In the genomic region with DNA sequence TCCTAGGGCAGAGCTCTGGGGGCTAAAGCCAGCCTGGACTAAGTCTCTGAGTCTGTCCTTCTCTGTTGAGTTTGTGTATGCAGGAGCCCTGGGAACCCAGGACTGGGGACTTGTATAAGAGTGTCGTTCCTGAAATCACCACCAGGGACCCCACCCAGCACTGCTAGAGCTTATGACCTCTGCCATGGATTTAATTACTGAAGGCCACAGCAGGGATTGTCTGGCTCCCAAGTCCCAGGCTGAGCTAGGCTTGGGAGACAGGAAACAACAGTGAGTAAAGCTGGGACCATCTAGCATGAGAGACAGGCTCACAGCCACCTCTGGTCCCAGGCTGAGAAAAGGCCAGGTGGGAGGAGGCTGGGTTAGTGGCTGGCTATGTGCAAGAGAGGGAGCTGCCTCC, we compare ENCODE assay signal across 1 cellular context.
TF ChIP-seq lines count a peak whose summit lies in the region.

No MANE protein-coding gene starts in this region.

TF ChIP-seq in GM23338, 12 proteins besides CTCF, POLR2A, EP300 and RAD21 (continued from another document):
- TF ChIP-seq, protein P1, sequence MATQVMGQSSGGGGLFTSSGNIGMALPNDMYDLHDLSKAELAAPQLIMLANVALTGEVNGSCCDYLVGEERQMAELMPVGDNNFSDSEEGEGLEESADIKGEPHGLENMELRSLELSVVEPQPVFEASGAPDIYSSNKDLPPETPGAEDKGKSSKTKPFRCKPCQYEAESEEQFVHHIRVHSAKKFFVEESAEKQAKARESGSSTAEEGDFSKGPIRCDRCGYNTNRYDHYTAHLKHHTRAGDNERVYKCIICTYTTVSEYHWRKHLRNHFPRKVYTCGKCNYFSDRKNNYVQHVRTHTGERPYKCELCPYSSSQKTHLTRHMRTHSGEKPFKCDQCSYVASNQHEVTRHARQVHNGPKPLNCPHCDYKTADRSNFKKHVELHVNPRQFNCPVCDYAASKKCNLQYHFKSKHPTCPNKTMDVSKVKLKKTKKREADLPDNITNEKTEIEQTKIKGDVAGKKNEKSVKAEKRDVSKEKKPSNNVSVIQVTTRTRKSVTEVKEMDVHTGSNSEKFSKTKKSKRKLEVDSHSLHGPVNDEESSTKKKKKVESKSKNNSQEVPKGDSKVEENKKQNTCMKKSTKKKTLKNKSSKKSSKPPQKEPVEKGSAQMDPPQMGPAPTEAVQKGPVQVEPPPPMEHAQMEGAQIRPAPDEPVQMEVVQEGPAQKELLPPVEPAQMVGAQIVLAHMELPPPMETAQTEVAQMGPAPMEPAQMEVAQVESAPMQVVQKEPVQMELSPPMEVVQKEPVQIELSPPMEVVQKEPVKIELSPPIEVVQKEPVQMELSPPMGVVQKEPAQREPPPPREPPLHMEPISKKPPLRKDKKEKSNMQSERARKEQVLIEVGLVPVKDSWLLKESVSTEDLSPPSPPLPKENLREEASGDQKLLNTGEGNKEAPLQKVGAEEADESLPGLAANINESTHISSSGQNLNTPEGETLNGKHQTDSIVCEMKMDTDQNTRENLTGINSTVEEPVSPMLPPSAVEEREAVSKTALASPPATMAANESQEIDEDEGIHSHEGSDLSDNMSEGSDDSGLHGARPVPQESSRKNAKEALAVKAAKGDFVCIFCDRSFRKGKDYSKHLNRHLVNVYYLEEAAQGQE (IDR thresholded peaks at IDR 0.05; ENCODE audit: unreplicated experiment), result no peak
- TF ChIP-seq NANOG (IDR thresholded peaks at IDR 0.05; ENCODE audit: borderline replicate concordance) (no peak), ZNF114 (CRISPR knock-in tag; IDR thresholded peaks at IDR 0.05) (no peak), POLR2AphosphoS5 (IDR thresholded peaks at IDR 0.05; ENCODE audit: low read depth) (no peak), ZNF331 (CRISPR knock-in tag; IDR thresholded peaks at IDR 0.05; ENCODE audit: low read depth) (no peak), EZH2phosphoT487 (IDR thresholded peaks at IDR 0.05; ENCODE audit: unreplicated experiment) (no peak), CREB1 (CRISPR knock-in tag; IDR thresholded peaks at IDR 0.05; ENCODE audit: low read depth) (no peak)
- TF ChIP-seq, protein P2, sequence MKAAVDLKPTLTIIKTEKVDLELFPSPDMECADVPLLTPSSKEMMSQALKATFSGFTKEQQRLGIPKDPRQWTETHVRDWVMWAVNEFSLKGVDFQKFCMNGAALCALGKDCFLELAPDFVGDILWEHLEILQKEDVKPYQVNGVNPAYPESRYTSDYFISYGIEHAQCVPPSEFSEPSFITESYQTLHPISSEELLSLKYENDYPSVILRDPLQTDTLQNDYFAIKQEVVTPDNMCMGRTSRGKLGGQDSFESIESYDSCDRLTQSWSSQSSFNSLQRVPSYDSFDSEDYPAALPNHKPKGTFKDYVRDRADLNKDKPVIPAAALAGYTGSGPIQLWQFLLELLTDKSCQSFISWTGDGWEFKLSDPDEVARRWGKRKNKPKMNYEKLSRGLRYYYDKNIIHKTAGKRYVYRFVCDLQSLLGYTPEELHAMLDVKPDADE (IDR thresholded peaks at IDR 0.05), result no peak
- TF ChIP-seq, protein P3, sequence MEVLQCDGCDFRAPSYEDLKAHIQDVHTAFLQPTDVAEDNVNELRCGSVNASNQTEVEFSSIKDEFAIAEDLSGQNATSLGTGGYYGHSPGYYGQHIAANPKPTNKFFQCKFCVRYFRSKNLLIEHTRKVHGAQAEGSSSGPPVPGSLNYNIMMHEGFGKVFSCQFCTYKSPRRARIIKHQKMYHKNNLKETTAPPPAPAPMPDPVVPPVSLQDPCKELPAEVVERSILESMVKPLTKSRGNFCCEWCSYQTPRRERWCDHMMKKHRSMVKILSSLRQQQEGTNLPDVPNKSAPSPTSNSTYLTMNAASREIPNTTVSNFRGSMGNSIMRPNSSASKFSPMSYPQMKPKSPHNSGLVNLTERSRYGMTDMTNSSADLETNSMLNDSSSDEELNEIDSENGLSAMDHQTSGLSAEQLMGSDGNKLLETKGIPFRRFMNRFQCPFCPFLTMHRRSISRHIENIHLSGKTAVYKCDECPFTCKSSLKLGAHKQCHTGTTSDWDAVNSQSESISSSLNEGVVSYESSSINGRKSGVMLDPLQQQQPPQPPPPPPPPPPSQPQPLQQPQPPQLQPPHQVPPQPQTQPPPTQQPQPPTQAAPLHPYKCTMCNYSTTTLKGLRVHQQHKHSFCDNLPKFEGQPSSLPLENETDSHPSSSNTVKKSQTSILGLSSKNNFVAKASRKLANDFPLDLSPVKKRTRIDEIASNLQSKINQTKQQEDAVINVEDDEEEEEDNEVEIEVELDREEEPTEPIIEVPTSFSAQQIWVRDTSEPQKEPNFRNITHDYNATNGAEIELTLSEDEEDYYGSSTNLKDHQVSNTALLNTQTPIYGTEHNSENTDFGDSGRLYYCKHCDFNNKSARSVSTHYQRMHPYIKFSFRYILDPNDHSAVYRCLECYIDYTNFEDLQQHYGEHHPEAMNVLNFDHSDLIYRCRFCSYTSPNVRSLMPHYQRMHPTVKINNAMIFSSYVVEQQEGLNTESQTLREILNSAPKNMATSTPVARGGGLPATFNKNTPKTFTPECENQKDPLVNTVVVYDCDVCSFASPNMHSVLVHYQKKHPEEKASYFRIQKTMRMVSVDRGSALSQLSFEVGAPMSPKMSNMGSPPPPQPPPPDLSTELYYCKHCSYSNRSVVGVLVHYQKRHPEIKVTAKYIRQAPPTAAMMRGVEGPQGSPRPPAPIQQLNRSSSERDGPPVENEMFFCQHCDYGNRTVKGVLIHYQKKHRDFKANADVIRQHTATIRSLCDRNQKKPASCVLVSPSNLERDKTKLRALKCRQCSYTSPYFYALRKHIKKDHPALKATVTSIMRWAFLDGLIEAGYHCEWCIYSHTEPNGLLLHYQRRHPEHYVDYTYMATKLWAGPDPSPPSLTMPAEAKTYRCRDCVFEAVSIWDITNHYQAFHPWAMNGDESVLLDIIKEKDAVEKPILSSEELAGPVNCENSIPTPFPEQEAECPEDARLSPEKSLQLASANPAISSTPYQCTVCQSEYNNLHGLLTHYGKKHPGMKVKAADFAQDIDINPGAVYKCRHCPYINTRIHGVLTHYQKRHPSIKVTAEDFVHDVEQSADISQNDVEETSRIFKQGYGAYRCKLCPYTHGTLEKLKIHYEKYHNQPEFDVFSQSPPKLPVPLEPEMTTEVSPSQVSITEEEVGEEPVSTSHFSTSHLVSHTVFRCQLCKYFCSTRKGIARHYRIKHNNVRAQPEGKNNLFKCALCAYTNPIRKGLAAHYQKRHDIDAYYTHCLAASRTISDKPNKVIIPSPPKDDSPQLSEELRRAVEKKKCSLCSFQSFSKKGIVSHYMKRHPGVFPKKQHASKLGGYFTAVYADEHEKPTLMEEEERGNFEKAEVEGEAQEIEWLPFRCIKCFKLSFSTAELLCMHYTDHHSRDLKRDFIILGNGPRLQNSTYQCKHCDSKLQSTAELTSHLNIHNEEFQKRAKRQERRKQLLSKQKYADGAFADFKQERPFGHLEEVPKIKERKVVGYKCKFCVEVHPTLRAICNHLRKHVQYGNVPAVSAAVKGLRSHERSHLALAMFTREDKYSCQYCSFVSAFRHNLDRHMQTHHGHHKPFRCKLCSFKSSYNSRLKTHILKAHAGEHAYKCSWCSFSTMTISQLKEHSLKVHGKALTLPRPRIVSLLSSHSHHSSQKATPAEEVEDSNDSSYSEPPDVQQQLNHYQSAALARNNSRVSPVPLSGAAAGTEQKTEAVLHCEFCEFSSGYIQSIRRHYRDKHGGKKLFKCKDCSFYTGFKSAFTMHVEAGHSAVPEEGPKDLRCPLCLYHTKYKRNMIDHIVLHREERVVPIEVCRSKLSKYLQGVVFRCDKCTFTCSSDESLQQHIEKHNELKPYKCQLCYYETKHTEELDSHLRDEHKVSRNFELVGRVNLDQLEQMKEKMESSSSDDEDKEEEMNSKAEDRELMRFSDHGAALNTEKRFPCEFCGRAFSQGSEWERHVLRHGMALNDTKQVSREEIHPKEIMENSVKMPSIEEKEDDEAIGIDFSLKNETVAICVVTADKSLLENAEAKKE (CRISPR knock-in tag; IDR thresholded peaks at IDR 0.05), result no peak
